Comparison of ENCODE assay signal across 1 cellular context in genomic region chr10:100713049-100713858, GRCh38.
TF ChIP-seq lines count a peak whose summit lies in the region.

No MANE protein-coding gene starts in this region.

TF ChIP-seq in A549, 52 proteins besides CTCF, POLR2A, EP300 and RAD21 (continued from another document):
- TF ChIP-seq HMGXB4 (CRISPR knock-in tag; IDR thresholded peaks at IDR 0.05; ENCODE audit: borderline replicate concordance) (no peak), HOXB13 (CRISPR knock-in tag; IDR thresholded peaks at IDR 0.05; ENCODE audit: low read depth) (no peak)
TF ChIP-seq in A549: peak in this region for 0.
